In genomic region chr12:108198043-108198442, GRCh38 we compare ENCODE assay signal across 29 cellular contexts.
DNase-seq lines count a peak whose midpoint lies in the region; ATAC-seq, FAIRE-seq and TF ChIP-seq lines count a peak whose summit lies in the region.
"Had no signal": no experiment of that assay in that cellular context is flagged by ENCODE, and none has a peak within 500 bp of the region (broad histone marks: within the 10 kb centered on the region; RNA-seq: fewer than 3 reads in every experiment).

No MANE protein-coding gene starts in this region.

- no peak overlapping the region for H3K4me2 ChIP-seq in H1 (ENCODE audit: insufficient read depth in 1 of 2, low read depth in 2 of 2, low read length in 2 of 2)

- H2BK120ac ChIP-seq in H1 (replicated peaks; ENCODE audit: low read depth, low read length), result no peak overlapping the region

- FAIRE-seq in H1 (lab: Jason Lieb, UNC), result no peak

- H3K4me1 ChIP-seq in HEK293 (ENCODE audit: control insufficient read depth, insufficient read depth, low read length) (no peaks in the 10 kb centered on the region), H1 (replicated peaks in 1 of 4; ENCODE audit: control insufficient read depth in 3 of 4, insufficient read depth in 4 of 4, low read length in 3 of 4) (no peaks in the 10 kb centered on the region)
- H3K4me1 ChIP-seq: BE2C, Peyer's patch had no signal

- H2BK15ac ChIP-seq in H1 (ENCODE audit: low read length), result no peak overlapping the region

- TF ChIP-seq CTCF in activated CD8-positive, alpha-beta T cell treated with anti-CD3 and anti-CD28 coated beads for 36 hours (IDR thresholded peaks at IDR 0.05), result no peak
- TF ChIP-seq CTCF in HEK293 (tag by site-specific recombination; IDR thresholded peaks at IDR 0.05) (no peak), H1 (IDR thresholded peaks at IDR 0.05; ENCODE audit: control extremely low read depth in 1 of 3, insufficient read depth in 1 of 3, low read depth in 1 of 3, low read length in 3 of 3) (no peak)

- H2AFZ ChIP-seq in H1 (ENCODE audit: low read length), result no peak overlapping the region
- H2AFZ ChIP-seq: GM23248 had no signal

- H3K4me3 ChIP-seq in HEK293 (ENCODE audit: low read depth, low read length), result no peak overlapping the region
- H3K4me3 ChIP-seq in H1 (ENCODE audit: extremely low read depth in 1 of 4, insufficient read depth in 2 of 4, low read depth in 3 of 4, low read length in 4 of 4), result no peak overlapping the region
- H3K4me3 ChIP-seq: GM23248, Peyer's patch, SK-N-MC had no signal

- no peaks in the 10 kb centered on the region for H3K36me3 ChIP-seq in HEK293 (ENCODE audit: control insufficient read depth in 2 of 2, insufficient read depth in 1 of 2, low read length in 2 of 2)
- no peaks in the 10 kb centered on the region for H3K36me3 ChIP-seq in H1 (ENCODE audit: control insufficient read depth in 2 of 4, insufficient read depth in 4 of 4, low read length in 3 of 4)
- H3K36me3 ChIP-seq: BE2C, Peyer's patch had no signal

- ATAC-seq in activated CD8-positive, alpha-beta T cell treated with anti-CD3 and anti-CD28 coated beads for 36 hours, result no peak
- no peak for ATAC-seq in activated CD8-positive, alpha-beta T cell treated with anti-CD3 and anti-CD28 coated beads, Interleukin-2, amount 10 ng/mL, durations not matched to agents 7 days and 5 days
- no peak for ATAC-seq in HG03354 (IDR thresholded peaks at IDR 0.05; ENCODE audit: poor library complexity, severe bottlenecking, unreplicated experiment)

- H2BK12ac ChIP-seq in H1 (ENCODE audit: low read depth, low read length), result no peak overlapping the region

- no peak overlapping the region for H4K5ac ChIP-seq in H1 (ENCODE audit: insufficient read length, low read depth, low read length)

- H2BK5ac ChIP-seq in H1 (ENCODE audit: low read depth, low read length), result no peak overlapping the region

- H3K4me3 Mint-ChIP-seq in activated CD8-positive, alpha-beta T cell treated with anti-CD3 and anti-CD28 coated beads for 36 hours, result no peak overlapping the region
- H3K4me3 Mint-ChIP-seq in activated CD8-positive, alpha-beta T cell treated with anti-CD3 and anti-CD28 coated beads, Interleukin-2, amount 10 ng/mL, durations not matched to agents 7 days and 5 days, result no peak overlapping the region
- H3K4me3 Mint-ChIP-seq: CD14-positive monocyte had no signal

- peaks cover 16% of the 10 kb centered on the region for H3K27me3 Mint-ChIP-seq in activated CD8-positive, alpha-beta T cell treated with anti-CD3 and anti-CD28 coated beads for 36 hours
- H3K27me3 Mint-ChIP-seq in activated CD8-positive, alpha-beta T cell treated with anti-CD3 and anti-CD28 coated beads, Interleukin-2, amount 10 ng/mL, durations not matched to agents 7 days and 5 days (ENCODE audit: low read depth), result peaks cover 9% of the 10 kb centered on the region

- no peak overlapping the region for H3K18ac ChIP-seq in H1 (ENCODE audit: extremely low read depth, low read length)

- H3K36me3 Mint-ChIP-seq in activated CD8-positive, alpha-beta T cell treated with anti-CD3 and anti-CD28 coated beads for 36 hours (ENCODE audit: low read depth), result no peaks in the 10 kb centered on the region
- no peaks in the 10 kb centered on the region for H3K36me3 Mint-ChIP-seq in activated CD8-positive, alpha-beta T cell treated with anti-CD3 and anti-CD28 coated beads, Interleukin-2, amount 10 ng/mL, durations not matched to agents 7 days and 5 days (ENCODE audit: low read depth)
- H3K36me3 Mint-ChIP-seq: CD14-positive monocyte had no signal

- intact Hi-C loops in activated CD8-positive, alpha-beta T cell treated with anti-CD3 and anti-CD28 coated beads for 36 hours (cut with micrococcal nuclease), result no loop called here

- H2AK5ac ChIP-seq in H1 (ENCODE audit: low read depth, low read length), result no peak overlapping the region

- no peak overlapping the region for H3K4ac ChIP-seq in H1 (replicated peaks; ENCODE audit: insufficient read length, low read depth, low read length)

- no peak overlapping the region for H2BK20ac ChIP-seq in H1 (ENCODE audit: low read length)

- no peak for TF ChIP-seq POLR2A in H1 (IDR thresholded peaks at IDR 0.05; ENCODE audit: control extremely low read depth in 1 of 2, low read depth in 2 of 2, low read length in 2 of 2)

- WGBS in H1 (ENCODE audit: extremely low coverage in 1 of 2, insufficient coverage in 1 of 2, insufficient read length in 1 of 2, insufficient replicate concordance in 2 of 2, low coverage in 1 of 2, low lambda C conversion rate in 2 of 2, missing lambda C conversion rate in 1 of 2), 2 experiments, result 81 to 100% methylated on average over 1 to 4 of the region's 4 CpGs

- no peak overlapping the region for H4K91ac ChIP-seq in H1 (replicated peaks; ENCODE audit: insufficient read length, low read length)

- H3K27ac ChIP-seq in HEK293 (ENCODE audit: extremely low read depth, low read depth, low read length), result no peak overlapping the region
- no peak overlapping the region for H3K27ac ChIP-seq in H1 (ENCODE audit: low read depth, low read length)
- H3K27ac ChIP-seq: 22Rv1, GM23248, Peyer's patch, SK-N-MC had no signal

- H3K9ac ChIP-seq in H1 (replicated peaks in 1 of 4; ENCODE audit: extremely low read depth in 1 of 4, low read depth in 3 of 4, low read length in 3 of 4), result no peak overlapping the region
- H3K9ac ChIP-seq: GM23248 had no signal

- no peak overlapping the region for H4K8ac ChIP-seq in H1 (ENCODE audit: extremely low read depth, insufficient read depth, low read length)

- no peaks in the 10 kb centered on the region for H3K9me3 Mint-ChIP-seq in activated CD8-positive, alpha-beta T cell treated with anti-CD3 and anti-CD28 coated beads for 36 hours
- H3K9me3 Mint-ChIP-seq in activated CD8-positive, alpha-beta T cell treated with anti-CD3 and anti-CD28 coated beads, Interleukin-2, amount 10 ng/mL, durations not matched to agents 7 days and 5 days (ENCODE audit: insufficient read depth), result no peaks in the 10 kb centered on the region

- no peaks in the 10 kb centered on the region for H3K79me1 ChIP-seq in H1 (ENCODE audit: low read depth, low read length)

- TF ChIP-seq EP300 in H1 (IDR thresholded peaks at IDR 0.05; ENCODE audit: borderline replicate concordance in 1 of 2, low read depth in 2 of 2, low read length in 2 of 2), result no peak

- H3K4me1 Mint-ChIP-seq in activated CD8-positive, alpha-beta T cell treated with anti-CD3 and anti-CD28 coated beads for 36 hours (ENCODE audit: low read depth), result no peaks in the 10 kb centered on the region
- no peaks in the 10 kb centered on the region for H3K4me1 Mint-ChIP-seq in activated CD8-positive, alpha-beta T cell treated with anti-CD3 and anti-CD28 coated beads, Interleukin-2, amount 10 ng/mL, durations not matched to agents 7 days and 5 days (ENCODE audit: low read depth)
- H3K4me1 Mint-ChIP-seq: CD14-positive monocyte had no signal

- POLR2A ChIA-PET in activated CD8-positive, alpha-beta T cell treated with anti-CD3 and anti-CD28 coated beads for 36 hours (lab: Charles Lee), result no interaction called here
- POLR2A ChIA-PET in activated CD8-positive, alpha-beta T cell treated with anti-CD3 and anti-CD28 coated beads, Interleukin-2, amount 10 ng/mL, durations not matched to agents 7 days and 5 days (lab: Charles Lee), result no interaction called here
- POLR2A ChIA-PET in HEK293 (lab: Yijun Ruan, JAX) (no interaction called here), H1 (lab: Charles Lee; ENCODE audit: partially characterized antibody) (no interaction called here)

- peaks cover 3% of the 10 kb centered on the region; the same call in 1 of the 2 replicates for H3K23me2 ChIP-seq in H1 (ENCODE audit: low read depth, low read length)

- H3K14ac ChIP-seq in H1 (ENCODE audit: insufficient read length), result no peak overlapping the region

- no peak overlapping the region for H3K27ac Mint-ChIP-seq in activated CD8-positive, alpha-beta T cell treated with anti-CD3 and anti-CD28 coated beads for 36 hours
- no peak overlapping the region for H3K27ac Mint-ChIP-seq in activated CD8-positive, alpha-beta T cell treated with anti-CD3 and anti-CD28 coated beads, Interleukin-2, amount 10 ng/mL, durations not matched to agents 7 days and 5 days
- H3K27ac Mint-ChIP-seq: CD14-positive monocyte had no signal

- peaks cover 0 to 2% of the 10 kb centered on the region in 2 experiments for H4K20me1 ChIP-seq in H1 (replicated peaks in 1 of 2; ENCODE audit: control insufficient read depth in 1 of 2, insufficient read depth in 2 of 2, low read length in 2 of 2)

- peak in 1 of 2 experiments; percentile 14; a peak in 1 of 4 replicates for TF ChIP-seq RAD21 in H1 (IDR thresholded peaks at IDR 0.05 in 1 of 2, conservative IDR thresholded peaks at IDR 0.05 in 1 of 2; ENCODE audit: low read depth in 2 of 2, low read length in 2 of 2)

- peak; percentile 4 for DNase-seq in activated CD8-positive, alpha-beta T cell treated with anti-CD3 and anti-CD28 coated beads for 36 hours
- no peak for DNase-seq in activated CD8-positive, alpha-beta T cell treated with anti-CD3 and anti-CD28 coated beads, Interleukin-2, amount 10 ng/mL, durations not matched to agents 7 days and 5 days
- DNase-seq in H1 (ENCODE audit: low read depth in 1 of 2, low spot score in 2 of 2) (no peak), mesenteric fat pad (ENCODE audit: low spot score) (peak; percentile 35), DMS53 treated with DMSO at 0.1 percent for 48 hours (lab: John Stamatoyannopoulos, UW; ENCODE audit: unreplicated experiment) (no peak), NCI-H2081 (lab: John Stamatoyannopoulos, UW) (no peak)
- DNase-seq: ACHN, BE2C, Calu3, DMS153, GM23248, IMR-90, NCI-H1048, NCI-H1417 treated with DMSO at 0.1 percent for 48 hours, NCI-H1694 treated with DMSO at 0.1 percent for 48 hours, NCI-H2081 treated with DMSO at 0.1 percent for 48 hours, NCI-H2171, NCI-H226, NCI-H510A, NCI-H69, OCI-M1, Peyer's patch, SHP77 treated with DMSO at 0.1 percent for 48 hours, SW 1271 had no signal

- no peaks in the 10 kb centered on the region for H3K27me3 ChIP-seq in H1 (replicated peaks in 1 of 4; ENCODE audit: control insufficient read depth in 3 of 4, extremely low read depth in 1 of 4, insufficient read depth in 3 of 4, low read length in 3 of 4)
- H3K27me3 ChIP-seq: BE2C, Peyer's patch had no signal

- no peak overlapping the region for H3K23ac ChIP-seq in H1 (ENCODE audit: insufficient read length)

- H3K9me3 ChIP-seq in HEK293 (ENCODE audit: control insufficient read depth, insufficient read depth, low read depth, low read length) (no peaks in the 10 kb centered on the region), H1 (ENCODE audit: insufficient read depth in 2 of 2, low read depth in 1 of 2, low read length in 1 of 2) (no peaks in the 10 kb centered on the region)
- H3K9me3 ChIP-seq: BE2C, Peyer's patch had no signal

- H3K79me2 ChIP-seq in H1 (ENCODE audit: control insufficient read depth in 1 of 2, insufficient read depth in 2 of 2, low read length in 2 of 2), result no peaks in the 10 kb centered on the region

- CTCF ChIA-PET in activated CD8-positive, alpha-beta T cell treated with anti-CD3 and anti-CD28 coated beads for 36 hours (lab: Charles Lee), result no interaction called here
- CTCF ChIA-PET in activated CD8-positive, alpha-beta T cell treated with anti-CD3 and anti-CD28 coated beads, Interleukin-2, amount 10 ng/mL, durations not matched to agents 7 days and 5 days (lab: Charles Lee), result no interaction called here
- CTCF ChIA-PET in HEK293 (lab: Yijun Ruan, JAX), result interaction anchor here (0.6 kb wide), 1 partner anchor 63 kb away, joined by 3 read pairs; no protein-coding TSS in a partner anchor
- CTCF ChIA-PET in H1 (lab: Charles Lee; ENCODE audit: partially characterized antibody), result interaction anchor here (1.0 to 5.9 kb wide), 4 partner anchors 39 to 297 kb away, joined by 3 to 44 read pairs (median 4); no protein-coding TSS in a partner anchor

- no peak overlapping the region for H3K56ac ChIP-seq in H1 (replicated peaks; ENCODE audit: insufficient read length, low read depth, low read length)

Comparison
In these comparisons a context has a peak if more than half of its experiments do, and no peak if none do; other contexts are left out.
1. DNase-seq: peak in activated CD8-positive, alpha-beta T cell treated with anti-CD3 and anti-CD28 coated beads for 36 hours (single experiment) and mesenteric fat pad (single experiment); none in activated CD8-positive, alpha-beta T cell treated with anti-CD3 and anti-CD28 coated beads, Interleukin-2, amount 10 ng/mL, durations not matched to agents 7 days and 5 days (single experiment), H1 (0 of 2), DMS53 treated with DMSO at 0.1 percent for 48 hours (single experiment) and NCI-H2081 (0 of 2).
2. CTCF ChIA-PET loops: an anchor here in HEK293 (0.6 kb wide) and H1 (1.0 to 5.9 kb wide); none called in activated CD8-positive, alpha-beta T cell treated with anti-CD3 and anti-CD28 coated beads for 36 hours and activated CD8-positive, alpha-beta T cell treated with anti-CD3 and anti-CD28 coated beads, Interleukin-2, amount 10 ng/mL, durations not matched to agents 7 days and 5 days.